ENCODE assay signal across 1 cellular context in the genomic region with DNA sequence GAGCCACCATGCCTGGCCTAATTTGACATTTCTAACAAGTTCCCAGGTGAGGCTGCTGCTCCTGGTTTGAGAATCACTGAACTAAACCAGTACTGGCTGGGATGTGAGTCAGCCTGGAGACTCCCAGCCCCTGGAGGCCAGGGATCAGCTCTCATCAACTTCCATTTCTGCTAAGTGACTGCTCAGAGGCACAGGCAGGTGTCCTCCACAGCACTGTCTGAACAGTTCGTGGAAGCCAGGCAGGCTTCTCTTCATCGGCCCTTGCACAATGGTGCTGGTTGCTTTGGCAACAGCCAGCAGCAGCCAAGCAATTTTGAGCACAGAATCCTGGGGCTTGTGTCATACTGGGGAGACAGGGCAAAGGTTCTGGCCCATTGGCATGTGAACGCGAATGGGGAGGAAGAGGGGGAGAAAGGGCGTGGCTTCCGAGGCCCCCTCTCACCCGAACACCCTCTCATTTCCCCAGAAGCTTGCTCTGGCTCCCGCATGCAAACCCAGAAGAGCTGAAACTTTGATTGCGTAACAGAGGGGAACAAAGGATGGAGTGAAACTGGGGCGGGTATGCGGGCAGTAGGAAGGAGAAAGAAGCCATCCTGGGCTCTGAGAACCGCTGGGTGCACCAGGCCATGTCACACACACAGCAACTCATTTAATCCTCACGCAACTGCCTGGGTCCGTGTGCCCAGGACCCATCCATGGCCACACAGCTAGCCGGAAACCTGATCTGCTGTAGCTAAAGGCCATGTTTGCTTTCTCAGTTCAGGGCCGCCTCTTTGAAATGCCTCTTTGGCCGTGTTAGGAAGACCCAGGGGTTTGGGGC.
TF ChIP-seq lines count a peak whose summit lies in the region.

No MANE protein-coding gene starts in this region.

TF ChIP-seq in HepG2, 621 proteins besides CTCF, POLR2A, EP300 and RAD21 (continued from another document):
- TF ChIP-seq, protein P1, sequence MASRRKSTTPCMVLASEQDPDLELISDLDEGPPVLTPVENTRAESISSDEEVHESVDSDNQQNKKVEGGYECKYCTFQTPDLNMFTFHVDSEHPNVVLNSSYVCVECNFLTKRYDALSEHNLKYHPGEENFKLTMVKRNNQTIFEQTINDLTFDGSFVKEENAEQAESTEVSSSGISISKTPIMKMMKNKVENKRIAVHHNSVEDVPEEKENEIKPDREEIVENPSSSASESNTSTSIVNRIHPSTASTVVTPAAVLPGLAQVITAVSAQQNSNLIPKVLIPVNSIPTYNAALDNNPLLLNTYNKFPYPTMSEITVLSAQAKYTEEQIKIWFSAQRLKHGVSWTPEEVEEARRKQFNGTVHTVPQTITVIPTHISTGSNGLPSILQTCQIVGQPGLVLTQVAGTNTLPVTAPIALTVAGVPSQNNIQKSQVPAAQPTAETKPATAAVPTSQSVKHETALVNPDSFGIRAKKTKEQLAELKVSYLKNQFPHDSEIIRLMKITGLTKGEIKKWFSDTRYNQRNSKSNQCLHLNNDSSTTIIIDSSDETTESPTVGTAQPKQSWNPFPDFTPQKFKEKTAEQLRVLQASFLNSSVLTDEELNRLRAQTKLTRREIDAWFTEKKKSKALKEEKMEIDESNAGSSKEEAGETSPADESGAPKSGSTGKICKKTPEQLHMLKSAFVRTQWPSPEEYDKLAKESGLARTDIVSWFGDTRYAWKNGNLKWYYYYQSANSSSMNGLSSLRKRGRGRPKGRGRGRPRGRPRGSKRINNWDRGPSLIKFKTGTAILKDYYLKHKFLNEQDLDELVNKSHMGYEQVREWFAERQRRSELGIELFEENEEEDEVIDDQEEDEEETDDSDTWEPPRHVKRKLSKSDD (CRISPR knock-in tag; IDR thresholded peaks at IDR 0.05; ENCODE audit: low read depth): peak; percentile 78; the same call in 1 of the 2 replicates
- TF ChIP-seq POLR2AphosphoS5 (IDR thresholded peaks at IDR 0.05; ENCODE audit: low read depth, low read length) (peak; percentile 64), PHF5A (CRISPR knock-in tag; IDR thresholded peaks at IDR 0.05; ENCODE audit: low read depth, unreplicated experiment) (peak; percentile 28), ZFP62 (CRISPR knock-in tag; IDR thresholded peaks at IDR 0.05) (no peak), CBFB (CRISPR knock-in tag; IDR thresholded peaks at IDR 0.05) (peak; percentile 83; the same call in 1 of the 2 replicates), ZNF451 (CRISPR knock-in tag; IDR thresholded peaks at IDR 0.05) (no peak), TARDBP (CRISPR knock-in tag; IDR thresholded peaks at IDR 0.05) (peak; percentile 92), HNF4A (CRISPR knock-in tag; IDR thresholded peaks at IDR 0.05) (peak; percentile 73), KAT8 (CRISPR knock-in tag; IDR thresholded peaks at IDR 0.05) (no peak; the same call in 1 of the 2 replicates), JUN (CRISPR knock-in tag; IDR thresholded peaks at IDR 0.05) (no peak), ZNF629 (CRISPR knock-in tag; conservative IDR thresholded peaks at IDR 0.05) (no peak), CREM (IDR thresholded peaks at IDR 0.05) (peak; percentile 74; the same call in 1 of the 2 replicates), CREM (CRISPR knock-in tag; IDR thresholded peaks at IDR 0.05) (no peak), ZBTB21 (CRISPR knock-in tag; IDR thresholded peaks at IDR 0.05) (no peak; the same call in 1 of the 2 replicates), RFX1 (IDR thresholded peaks at IDR 0.05) (peak; percentile 97), ZNF253 (CRISPR knock-in tag; IDR thresholded peaks at IDR 0.05; ENCODE audit: borderline replicate concordance) (no peak), ZNF180 (CRISPR knock-in tag; IDR thresholded peaks at IDR 0.05; ENCODE audit: borderline replicate concordance, low read depth) (no peak), ARNT2 (CRISPR knock-in tag; IDR thresholded peaks at IDR 0.05; ENCODE audit: low read depth) (peak; percentile 41; the same call in 1 of the 2 replicates), ZNF75D (CRISPR knock-in tag; IDR thresholded peaks at IDR 0.05; ENCODE audit: borderline replicate concordance) (no peak), ZNF780A (CRISPR knock-in tag; IDR thresholded peaks at IDR 0.05) (no peak), FOXK1 (CRISPR knock-in tag; IDR thresholded peaks at IDR 0.05; ENCODE audit: borderline replicate concordance, low read depth) (peak; percentile 15; the same call in 1 of the 2 replicates), MBNL3 (CRISPR knock-in tag; conservative IDR thresholded peaks at IDR 0.05) (no peak), RBM39 (IDR thresholded peaks at IDR 0.05; ENCODE audit: low read depth, low read length, poor library complexity, severe bottlenecking) (peak; percentile 74), KMT2A (CRISPR knock-in tag; IDR thresholded peaks at IDR 0.05) (0 out of 2 replicates have a peak, but pooled peaks have one; percentile 34), NCOA1 (CRISPR knock-in tag; IDR thresholded peaks at IDR 0.05) (peak; percentile 68; the same call in 1 of the 2 replicates), ARHGAP35 (CRISPR knock-in tag; IDR thresholded peaks at IDR 0.05; ENCODE audit: borderline replicate concordance) (no peak)
- TF ChIP-seq, protein P2, sequence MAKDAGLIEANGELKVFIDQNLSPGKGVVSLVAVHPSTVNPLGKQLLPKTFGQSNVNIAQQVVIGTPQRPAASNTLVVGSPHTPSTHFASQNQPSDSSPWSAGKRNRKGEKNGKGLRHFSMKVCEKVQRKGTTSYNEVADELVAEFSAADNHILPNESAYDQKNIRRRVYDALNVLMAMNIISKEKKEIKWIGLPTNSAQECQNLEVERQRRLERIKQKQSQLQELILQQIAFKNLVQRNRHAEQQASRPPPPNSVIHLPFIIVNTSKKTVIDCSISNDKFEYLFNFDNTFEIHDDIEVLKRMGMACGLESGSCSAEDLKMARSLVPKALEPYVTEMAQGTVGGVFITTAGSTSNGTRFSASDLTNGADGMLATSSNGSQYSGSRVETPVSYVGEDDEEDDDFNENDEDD (CRISPR knock-in tag; IDR thresholded peaks at IDR 0.05; ENCODE audit: borderline replicate concordance): peak; percentile 10; the same call in 1 of the 2 replicates
- TF ChIP-seq, protein P3, sequence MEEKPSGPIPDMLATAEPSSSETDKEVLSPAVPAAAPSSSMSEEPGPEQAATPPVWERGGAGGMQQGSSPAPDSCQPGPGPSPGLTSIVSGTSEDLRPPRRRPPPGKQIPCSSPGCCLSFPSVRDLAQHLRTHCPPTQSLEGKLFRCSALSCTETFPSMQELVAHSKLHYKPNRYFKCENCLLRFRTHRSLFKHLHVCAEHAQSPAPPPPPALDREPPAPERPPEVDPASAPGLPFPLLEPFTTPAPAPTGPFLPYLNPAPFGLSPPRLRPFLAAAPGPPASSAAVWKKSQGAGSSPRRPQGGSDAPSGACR (CRISPR knock-in tag; IDR thresholded peaks at IDR 0.05): peak; percentile 60; the same call in 1 of the 2 replicates
- TF ChIP-seq, protein P4, sequence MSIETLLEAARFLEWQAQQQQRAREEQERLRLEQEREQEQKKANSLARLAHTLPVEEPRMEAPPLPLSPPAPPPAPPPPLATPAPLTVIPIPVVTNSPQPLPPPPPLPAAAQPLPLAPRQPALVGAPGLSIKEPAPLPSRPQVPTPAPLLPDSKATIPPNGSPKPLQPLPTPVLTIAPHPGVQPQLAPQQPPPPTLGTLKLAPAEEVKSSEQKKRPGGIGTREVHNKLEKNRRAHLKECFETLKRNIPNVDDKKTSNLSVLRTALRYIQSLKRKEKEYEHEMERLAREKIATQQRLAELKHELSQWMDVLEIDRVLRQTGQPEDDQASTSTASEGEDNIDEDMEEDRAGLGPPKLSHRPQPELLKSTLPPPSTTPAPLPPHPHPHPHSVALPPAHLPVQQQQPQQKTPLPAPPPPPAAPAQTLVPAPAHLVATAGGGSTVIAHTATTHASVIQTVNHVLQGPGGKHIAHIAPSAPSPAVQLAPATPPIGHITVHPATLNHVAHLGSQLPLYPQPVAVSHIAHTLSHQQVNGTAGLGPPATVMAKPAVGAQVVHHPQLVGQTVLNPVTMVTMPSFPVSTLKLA (IDR thresholded peaks at IDR 0.05): 0 out of 2 replicates have a peak, but pooled peaks have one; percentile 15
- TF ChIP-seq, protein P5, sequence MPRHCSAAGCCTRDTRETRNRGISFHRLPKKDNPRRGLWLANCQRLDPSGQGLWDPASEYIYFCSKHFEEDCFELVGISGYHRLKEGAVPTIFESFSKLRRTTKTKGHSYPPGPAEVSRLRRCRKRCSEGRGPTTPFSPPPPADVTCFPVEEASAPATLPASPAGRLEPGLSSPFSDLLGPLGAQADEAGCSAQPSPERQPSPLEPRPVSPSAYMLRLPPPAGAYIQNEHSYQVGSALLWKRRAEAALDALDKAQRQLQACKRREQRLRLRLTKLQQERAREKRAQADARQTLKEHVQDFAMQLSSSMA (CRISPR knock-in tag; IDR thresholded peaks at IDR 0.05): no peak
